8 cellular contexts compared by ENCODE assay signal in genomic region chr16:30775131-30775380, GRCh38. TPM values are rescaled to one million over a fixed set of nuclear protein-coding genes. Genes with fewer than 3 reads are reported as not detected.
DNase-seq lines count a peak whose midpoint lies in the region; ATAC-seq and TF ChIP-seq lines count a peak whose summit lies in the region.

No MANE protein-coding gene starts in this region.

- H3K4me1 Mint-ChIP-seq in activated naive CD8-positive, alpha-beta T cell treated with anti-CD3 and anti-CD28 coated beads for 36 hours: peaks cover 16% of the 10 kb centered on the region
- peaks cover 24 to 31% of the 10 kb centered on the region in 2 donors for H3K4me1 Mint-ChIP-seq in immature natural killer cell
- H3K4me1 Mint-ChIP-seq in stimulated activated naive CD8-positive, alpha-beta T cell treated with anti-CD3 and anti-CD28 coated beads, Interleukin-15, amount 100 ng/mL, for 72 hours: peaks cover 58% of the 10 kb centered on the region

- H3K4me3 ChIP-seq in HFF-Myc (replicated peaks; ENCODE audit: low read depth, low read length): peak overlapping the region; percentile 70

- H3K27me3 Mint-ChIP-seq in activated naive CD8-positive, alpha-beta T cell treated with anti-CD3 and anti-CD28 coated beads for 36 hours: no peaks in the 10 kb centered on the region
- peaks cover 3 to 10% (median 3%) of the 10 kb centered on the region in 3 donors for H3K27me3 Mint-ChIP-seq in immature natural killer cell (ENCODE audit: low read depth in 3 of 3)
- H3K27me3 Mint-ChIP-seq in stimulated activated naive CD8-positive, alpha-beta T cell treated with anti-CD3 and anti-CD28 coated beads, Interleukin-15, amount 100 ng/mL, for 72 hours: no peaks in the 10 kb centered on the region

- peak overlapping the region; percentile 94 for H3K4me3 Mint-ChIP-seq in activated naive CD8-positive, alpha-beta T cell treated with anti-CD3 and anti-CD28 coated beads for 36 hours
- H3K4me3 Mint-ChIP-seq in immature natural killer cell: peak overlapping the region; percentile 84 to 91 (median 90)
- H3K4me3 Mint-ChIP-seq in stimulated activated naive CD8-positive, alpha-beta T cell treated with anti-CD3 and anti-CD28 coated beads, Interleukin-15, amount 100 ng/mL, for 72 hours: peak overlapping the region; percentile 87 to 91

- no peaks in the 10 kb centered on the region for H3K9me3 Mint-ChIP-seq in activated naive CD8-positive, alpha-beta T cell treated with anti-CD3 and anti-CD28 coated beads for 36 hours
- peaks cover 0 to 1% (median 0%) of the 10 kb centered on the region in 6 donors for H3K9me3 Mint-ChIP-seq in immature natural killer cell
- H3K9me3 Mint-ChIP-seq in stimulated activated naive CD8-positive, alpha-beta T cell treated with anti-CD3 and anti-CD28 coated beads, Interleukin-15, amount 100 ng/mL, for 72 hours: no peaks in the 10 kb centered on the region

- no peak for ATAC-seq in stimulated activated naive CD8-positive, alpha-beta T cell treated with anti-CD3 and anti-CD28 coated beads, Interleukin-15, amount 100 ng/mL, for 72 hours
- ATAC-seq in GM19324 (IDR thresholded peaks at IDR 0.05; ENCODE audit: low FRiP score, unreplicated experiment): no peak

- H3K27ac Mint-ChIP-seq in activated naive CD8-positive, alpha-beta T cell treated with anti-CD3 and anti-CD28 coated beads for 36 hours: peak overlapping the region; percentile 98
- H3K27ac Mint-ChIP-seq in immature natural killer cell: peak overlapping the region in 3 of 6 donors; percentile 35 to 74 (median 60)
- peak overlapping the region; percentile 85 to 97 for H3K27ac Mint-ChIP-seq in stimulated activated naive CD8-positive, alpha-beta T cell treated with anti-CD3 and anti-CD28 coated beads, Interleukin-15, amount 100 ng/mL, for 72 hours

- H3K36me3 Mint-ChIP-seq in activated naive CD8-positive, alpha-beta T cell treated with anti-CD3 and anti-CD28 coated beads for 36 hours: peaks cover 27% of the 10 kb centered on the region
- H3K36me3 Mint-ChIP-seq in immature natural killer cell: peaks cover 13 to 27% (median 16%) of the 10 kb centered on the region in 3 donors

- no peak for TF ChIP-seq CTCF in HFF-Myc (IDR thresholded peaks at IDR 0.05; ENCODE audit: low read depth, low read length, missing control alignments)

- DNase-seq in HFF-Myc (ENCODE audit: extremely low read depth, low read depth) (no peak), immature natural killer cell (no peak), NCI-H2227 treated with DMSO at 0.1 percent for 48 hours (lab: John Stamatoyannopoulos, UW) (no peak), EL (no peak), NCI-H526 (lab: John Stamatoyannopoulos, UW) (no peak)
- DNase-seq in activated naive CD8-positive, alpha-beta T cell treated with anti-CD3 and anti-CD28 coated beads for 36 hours: no peak
- no peak for DNase-seq in stimulated activated naive CD8-positive, alpha-beta T cell treated with anti-CD3 and anti-CD28 coated beads, Interleukin-15, amount 100 ng/mL, for 72 hours

RNA-seq across cellular contexts. Expression of gene ZNF629, which starts 11.9 kb away (rescaled TPM):
- total RNA-seq in activated naive CD8-positive, alpha-beta T cell treated with anti-CD3 and anti-CD28 coated beads for 36 hours: 1 to 10 TPM; 5.4 to 5.5 TPM
- polyA plus RNA-seq in immature natural killer cell: 1 to 10 TPM in 1 of 3 donors, under 1 TPM in 2; 0.09 to 1.1 (median 0.16) TPM

RNA-seq across cellular contexts. Expression of gene RNF40, which starts 12.9 kb away (rescaled TPM):
- total RNA-seq in activated naive CD8-positive, alpha-beta T cell treated with anti-CD3 and anti-CD28 coated beads for 36 hours: 100 to 1,000 TPM in 1 of 2 experiments, 10 to 100 TPM in 1; 95.2 to 107 TPM
- 10 to 100 TPM; 19.3 to 87.3 (median 24.6) TPM for polyA plus RNA-seq in immature natural killer cell

RNA-seq across cellular contexts. Expression of gene CFAP119, which starts 13.2 kb away (rescaled TPM):
- total RNA-seq in activated naive CD8-positive, alpha-beta T cell treated with anti-CD3 and anti-CD28 coated beads for 36 hours: 1 to 10 TPM; 3.7 to 6.4 TPM
- polyA plus RNA-seq in immature natural killer cell: 1 to 10 TPM in 1 of 3 donors, under 1 TPM in 1, not detected in 1; 0.76 to 1.0 TPM

RNA-seq across cellular contexts. Expression of gene PHKG2, which starts 26.8 kb away (rescaled TPM):
- total RNA-seq in activated naive CD8-positive, alpha-beta T cell treated with anti-CD3 and anti-CD28 coated beads for 36 hours: 10 to 100 TPM; 31.1 to 32.0 TPM
- 10 to 100 TPM; 49.2 to 91.0 (median 62.7) TPM for polyA plus RNA-seq in immature natural killer cell
